In genomic region chr12:53739285-53740129, GRCh38 we compare ENCODE assay signal across 11 cellular contexts. TPM values are rescaled to one million over a fixed set of nuclear protein-coding genes. Genes with fewer than 3 reads are reported as not detected.
DNase-seq lines count a peak whose midpoint lies in the region; ATAC-seq and TF ChIP-seq lines count a peak whose summit lies in the region.
"Had no signal": no experiment of that assay in that cellular context is flagged by ENCODE, and none has a peak within 500 bp of the region (broad histone marks: within the 10 kb centered on the region; RNA-seq: fewer than 3 reads in every experiment).

No MANE protein-coding gene starts in this region.

- H3K9ac ChIP-seq in adipocyte (ENCODE audit: low read length) = no peak overlapping the region

- no peaks in the 10 kb centered on the region for H3K9me3 ChIP-seq in cardiac muscle cell (ENCODE audit: low read depth)
- no peaks in the 10 kb centered on the region for H3K9me3 ChIP-seq in adipocyte (ENCODE audit: control insufficient read depth, low read length)
- no peaks in the 10 kb centered on the region for H3K9me3 ChIP-seq in tibial artery
- H3K9me3 ChIP-seq: upper lobe of left lung had no signal

- ATAC-seq in Right ventricle myocardium inferior = no peak

- H3K36me3 ChIP-seq in cardiac muscle cell (no peaks in the 10 kb centered on the region), adipocyte (ENCODE audit: control insufficient read depth, insufficient read depth, low read length, severe bottlenecking) (no peaks in the 10 kb centered on the region), tibial artery (no peaks in the 10 kb centered on the region)
- H3K36me3 ChIP-seq: upper lobe of left lung had no signal

- intact Hi-C loops in Right ventricle myocardium inferior (cut with DNase I) = no loop called here
- intact Hi-C loops in tibial artery (cut with DNase I; ENCODE audit: low total_unique reads) = no loop called here

- H3K4me1 ChIP-seq in cardiac muscle cell (ENCODE audit: low read depth) (no peaks in the 10 kb centered on the region), adipocyte (ENCODE audit: control insufficient read depth, insufficient read depth, low read length) (peaks cover 6% of the 10 kb centered on the region), tibial artery (peaks cover 0 to 27% (median 10%) of the 10 kb centered on the region in 4 donors)

- peaks cover 94% of the 10 kb centered on the region for H3K27me3 ChIP-seq in cardiac muscle cell
- H3K27me3 ChIP-seq in adipocyte (replicated peaks; ENCODE audit: control insufficient read depth, insufficient read depth, low read length) = peaks cover 62% of the 10 kb centered on the region
- peaks cover 0 to 38% of the 10 kb centered on the region in 2 donors for H3K27me3 ChIP-seq in tibial artery

- TF ChIP-seq CTCF in cardiac muscle cell (IDR thresholded peaks at IDR 0.05; ENCODE audit: low read depth, low read length) = no peak
- TF ChIP-seq CTCF in tibial artery (IDR thresholded peaks at IDR 0.05) = no peak

- DNase-seq in cardiac muscle cell (ENCODE audit: low read depth in 1 of 2, low spot score in 1 of 2) (no peak), Right ventricle myocardium inferior (ENCODE audit: missing footprints) (no peak), adipocyte (ENCODE audit: low read depth) (peak; percentile 25), left kidney (ENCODE audit: low read depth, low spot score) (peak; percentile 52), tibial artery (peak in 1 of 2 donors; percentile 39), SHP77 (lab: John Stamatoyannopoulos, UW) (no peak)
- DNase-seq in stimulated activated CD4-positive, alpha-beta T cell treated with anti-CD3 and anti-CD28 coated beads, Interleukin-1b, Interleukin-23, amount 100 ng/mL, for 48 hours = no peak
- no peak for DNase-seq in activated effector memory CD4-positive, alpha-beta T cell treated with Interleukin-2 at 50 U/mL for 16 hours
- DNase-seq: NCI-H1048, SW 1271 had no signal

- no peak overlapping the region for H3K27ac ChIP-seq in cardiac muscle cell
- H3K27ac ChIP-seq in tibial artery = no peak overlapping the region
- H3K27ac ChIP-seq: upper lobe of left lung had no signal

- peak overlapping the region; percentile 29 for H3K4me3 ChIP-seq in cardiac muscle cell
- peak overlapping the region; percentile 54 for H3K4me3 ChIP-seq in adipocyte (ENCODE audit: low read length)
- peak overlapping the region; percentile 23 to 43 for H3K4me3 ChIP-seq in tibial artery

RNA-seq across cellular contexts. Expression of gene CALCOCO1, which starts 12.3 kb away (rescaled TPM):
- total RNA-seq in cardiac muscle cell = 116 and 187 TPM in 2 replicates
- polyA plus RNA-seq in cardiac muscle cell = 128 and 176 TPM in 2 replicates
- 186 TPM for total RNA-seq in Right ventricle myocardium inferior

RNA-seq across cellular contexts. Expression of gene CISTR, which starts 12.3 kb away (rescaled TPM):
- total RNA-seq in cardiac muscle cell = not detected in 2 replicates
- polyA plus RNA-seq in cardiac muscle cell = 0.34 and 0.55 TPM in 2 replicates
- total RNA-seq in Right ventricle myocardium inferior = 1.7 TPM
- total RNA-seq: upper lobe of left lung had no signal

Comparison
In these comparisons a context has a peak if more than half of its experiments do, and no peak if none do; other contexts are left out.
1. DNase-seq: peak in adipocyte (single experiment) and left kidney (single experiment); none in cardiac muscle cell (0 of 2), Right ventricle myocardium inferior (single experiment), stimulated activated CD4-positive, alpha-beta T cell treated with anti-CD3 and anti-CD28 coated beads, Interleukin-1b, Interleukin-23, amount 100 ng/mL, for 48 hours (single experiment), SHP77 (0 of 2) and activated effector memory CD4-positive, alpha-beta T cell treated with Interleukin-2 at 50 U/mL for 16 hours (single experiment).
2. Peak in every context shown above with its lines, with median percentiles within 50 percentile points of each other: H3K4me3 ChIP-seq.